ENCODE assay signal across 10 cellular contexts in genomic region chr14:104770851-104771272, GRCh38. TPM values are rescaled to one million over a fixed set of nuclear protein-coding genes. Genes with fewer than 3 reads are reported as not detected.
DNase-seq lines count a peak whose midpoint lies in the region; ATAC-seq and TF ChIP-seq lines count a peak whose summit lies in the region.
"Had no signal": no experiment of that assay in that cellular context is flagged by ENCODE, and none has a peak within 500 bp of the region (broad histone marks: within the 10 kb centered on the region; RNA-seq: fewer than 3 reads in every experiment).

No MANE protein-coding gene starts in this region.

- H2AFZ ChIP-seq in PC-9 = no peak overlapping the region

- peak; percentile 54; the same call in 1 of the 2 replicates for TF ChIP-seq CTCF in PC-9 (conservative IDR thresholded peaks at IDR 0.05)
- peak; percentile 66 for TF ChIP-seq CTCF in fibroblast of mammary gland (conservative IDR thresholded peaks at IDR 0.05; ENCODE audit: control insufficient read depth, insufficient read depth, low read depth, low read length)

- no peaks in the 10 kb centered on the region for H3K27me3 Mint-ChIP-seq in activated T-cell treated with anti-CD3 and anti-CD28 coated beads, Interleukin-2, amount 50 U/mL, for 24 hours
- H3K27me3 Mint-ChIP-seq: dendritic cell treated with granulocyte-macrophage colony-stimulating factor and Interleukin-4, amounts not matched to agents 40 ng/mL and 50 ng/mL, for 4 days had no signal

- CTCF ChIA-PET in PC-9 (lab: Charles Lee) = interaction anchor here (0.7 kb wide), 1 partner anchor 504 kb away, joined by 4 read pairs; no protein-coding TSS in a partner anchor

- H3K4me1 ChIP-seq in PC-9 (replicated peaks; ENCODE audit: insufficient read depth) = peaks cover 3% of the 10 kb centered on the region; the same call in 1 of the 2 replicates

- POLR2A ChIA-PET in PC-9 (lab: Charles Lee; ENCODE audit: unreplicated experiment) = no interaction called here

- H3K4me3 Mint-ChIP-seq in activated T-cell treated with anti-CD3 and anti-CD28 coated beads, Interleukin-2, amount 50 U/mL, for 24 hours = no peak overlapping the region
- H3K4me3 Mint-ChIP-seq in stimulated activated effector memory CD8-positive, alpha-beta T cell treated with anti-CD3 and anti-CD28 coated beads, Interleukin-12 subunit alpha, Interleukin-12 subunit beta, amount 100 ng/mL, for 72 hours = no peak overlapping the region
- H3K4me3 Mint-ChIP-seq: dendritic cell treated with granulocyte-macrophage colony-stimulating factor and Interleukin-4, amounts not matched to agents 40 ng/mL and 50 ng/mL, for 4 days had no signal

- no peaks in the 10 kb centered on the region for H3K9me3 ChIP-seq in PC-9 (ENCODE audit: insufficient read depth, low read depth)

- H3K27ac Mint-ChIP-seq in activated T-cell treated with anti-CD3 and anti-CD28 coated beads, Interleukin-2, amount 50 U/mL, for 24 hours = peak overlapping the region; percentile 67
- peak overlapping the region; percentile 76 for H3K27ac Mint-ChIP-seq in stimulated activated effector memory CD8-positive, alpha-beta T cell treated with anti-CD3 and anti-CD28 coated beads, Interleukin-12 subunit alpha, Interleukin-12 subunit beta, amount 100 ng/mL, for 72 hours
- H3K27ac Mint-ChIP-seq: dendritic cell treated with granulocyte-macrophage colony-stimulating factor and Interleukin-4, amounts not matched to agents 40 ng/mL and 50 ng/mL, for 4 days had no signal

- ATAC-seq in stimulated activated effector memory CD8-positive, alpha-beta T cell treated with anti-CD3 and anti-CD28 coated beads, Interleukin-12 subunit alpha, Interleukin-12 subunit beta, amount 100 ng/mL, for 72 hours = no peak
- ATAC-seq in HG03108 (IDR thresholded peaks at IDR 0.05; ENCODE audit: unreplicated experiment) = no peak
- no peak for ATAC-seq in HG03097 (IDR thresholded peaks at IDR 0.05; ENCODE audit: low FRiP score, unreplicated experiment)

- H3K79me2 ChIP-seq in PC-9 (ENCODE audit: low read depth) = no peaks in the 10 kb centered on the region

- no peaks in the 10 kb centered on the region for H3K9me3 Mint-ChIP-seq in activated T-cell treated with anti-CD3 and anti-CD28 coated beads, Interleukin-2, amount 50 U/mL, for 24 hours
- no peaks in the 10 kb centered on the region for H3K9me3 Mint-ChIP-seq in stimulated activated effector memory CD8-positive, alpha-beta T cell treated with anti-CD3 and anti-CD28 coated beads, Interleukin-12 subunit alpha, Interleukin-12 subunit beta, amount 100 ng/mL, for 72 hours

- H3K4me2 ChIP-seq in PC-9 = no peak overlapping the region

- H3K4me3 ChIP-seq in PC-9 (no peak overlapping the region), fibroblast of mammary gland (ENCODE audit: control insufficient read depth, low read depth, low read length) (no peak overlapping the region)

- H3K27me3 ChIP-seq in PC-9 (ENCODE audit: insufficient read depth, low read depth) = no peaks in the 10 kb centered on the region

- H3F3A ChIP-seq in PC-9 (ENCODE audit: insufficient read depth, low read depth) = peaks cover 23% of the 10 kb centered on the region; the same call in 1 of the 2 replicates

- DNase-seq in activated T-cell treated with anti-CD3 and anti-CD28 coated beads, Interleukin-2, amount 50 U/mL, for 24 hours = no peak
- no peak for DNase-seq in activated T-cell treated with anti-CD3 and anti-CD28 coated beads, Interleukin-2, amount 50 U/mL, for 1 hour
- DNase-seq in PC-9 = no peak
- DNase-seq in fibroblast of mammary gland (ENCODE audit: low read depth) = no peak
- no peak for DNase-seq in stimulated activated effector memory CD8-positive, alpha-beta T cell treated with anti-CD3 and anti-CD28 coated beads, Interleukin-12 subunit alpha, Interleukin-12 subunit beta, amount 100 ng/mL, for 72 hours (ENCODE audit: low spot score in 2 of 2)
- no peak for DNase-seq in SHP77 treated with DMSO at 0.1 percent for 48 hours (lab: John Stamatoyannopoulos, UW)
- DNase-seq: COR-L47 had no signal

- no peaks in the 10 kb centered on the region for H3K9me2 ChIP-seq in PC-9 (ENCODE audit: insufficient read depth)

- H3K27ac ChIP-seq in PC-9 = no peak overlapping the region

- H3K36me3 ChIP-seq in PC-9 (ENCODE audit: low read depth) = no peaks in the 10 kb centered on the region; the same call in 1 of the 2 replicates

- peaks cover 19% of the 10 kb centered on the region for H3K4me1 Mint-ChIP-seq in activated T-cell treated with anti-CD3 and anti-CD28 coated beads, Interleukin-2, amount 50 U/mL, for 24 hours (ENCODE audit: low read depth)
- peaks cover 11% of the 10 kb centered on the region for H3K4me1 Mint-ChIP-seq in stimulated activated effector memory CD8-positive, alpha-beta T cell treated with anti-CD3 and anti-CD28 coated beads, Interleukin-12 subunit alpha, Interleukin-12 subunit beta, amount 100 ng/mL, for 72 hours

- intact Hi-C loops in PC-9 (cut with micrococcal nuclease; ENCODE audit: unreplicated experiment) = no loop called here

- no TSS peak for BruUV-seq in PC-9 (replicated peaks; lab: Mats Ljungman, UMichigan)

- peaks cover 69% of the 10 kb centered on the region for H3K36me3 Mint-ChIP-seq in activated T-cell treated with anti-CD3 and anti-CD28 coated beads, Interleukin-2, amount 50 U/mL, for 24 hours (ENCODE audit: low read depth)
- H3K36me3 Mint-ChIP-seq in stimulated activated effector memory CD8-positive, alpha-beta T cell treated with anti-CD3 and anti-CD28 coated beads, Interleukin-12 subunit alpha, Interleukin-12 subunit beta, amount 100 ng/mL, for 72 hours = peaks cover 66% of the 10 kb centered on the region

- no peaks in the 10 kb centered on the region for H4K20me1 ChIP-seq in PC-9 (ENCODE audit: insufficient read depth)

RNA-seq across cellular contexts. Expression of gene SIVA1, which starts 17.9 kb away (rescaled TPM):
- total RNA-seq in PC-9 (2021) = 85.8 and 116 TPM in 2 replicates

RNA-seq across cellular contexts. Expression of gene AKT1, which starts 24.7 kb away (rescaled TPM):
- 107 and 144 TPM in 2 replicates for total RNA-seq in PC-9 (2021)

RNA-seq across cellular contexts. Expression of gene ZBTB42, which starts 30.0 kb away (rescaled TPM):
- total RNA-seq in PC-9 (2021) = 4.2 and 6.1 TPM in 2 replicates

RNA-seq across cellular contexts. Expression of gene ADSS1, which starts 46.8 kb away (rescaled TPM):
- total RNA-seq in PC-9 (2021) = 5.8 and 11.5 TPM in 2 replicates
